In the genomic region with DNA sequence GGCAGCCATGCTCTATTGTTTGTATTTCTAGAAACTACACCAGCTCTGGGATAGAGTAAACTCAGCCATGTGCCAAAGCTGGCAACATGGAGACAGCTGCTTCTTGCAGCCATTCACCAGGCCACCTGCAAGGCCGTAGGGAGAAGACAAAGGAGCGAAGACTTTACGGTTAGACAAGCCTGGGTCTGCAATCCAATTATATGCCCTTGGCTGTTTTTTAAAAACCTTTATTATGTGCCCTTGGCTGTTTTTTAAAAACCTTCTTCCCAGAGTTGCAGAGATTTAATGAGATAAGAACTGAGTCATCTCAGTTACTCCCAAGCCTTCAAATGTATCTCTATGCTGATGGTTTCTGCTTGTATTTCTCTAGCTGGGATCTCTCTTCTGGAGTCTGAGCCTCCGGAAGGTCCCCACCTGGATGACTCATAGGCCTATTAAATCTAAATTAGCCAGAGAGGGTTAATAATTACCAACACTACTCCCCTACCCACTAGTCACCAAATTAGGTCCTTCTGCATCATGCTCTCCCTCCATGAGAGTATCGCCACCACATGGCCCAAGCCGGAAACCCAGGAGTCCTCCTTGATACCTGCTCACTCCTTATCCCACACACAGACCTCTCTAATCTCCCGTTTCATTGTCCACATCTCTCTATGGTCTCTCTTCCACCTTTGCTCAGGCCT, we compare ENCODE assay signal across 9 cellular contexts. TPM values are rescaled to one million over a fixed set of nuclear protein-coding genes. Genes with fewer than 3 reads are reported as not detected.
DNase-seq lines count a peak whose midpoint lies in the region; ATAC-seq and TF ChIP-seq lines count a peak whose summit lies in the region.
"Had no signal": no experiment of that assay in that cellular context is flagged by ENCODE, and none has a peak within 500 bp of the region (broad histone marks: within the 10 kb centered on the region; RNA-seq: fewer than 3 reads in every experiment).

No MANE protein-coding gene starts in this region.

- no peaks in the 10 kb centered on the region for H3K27me3 Mint-ChIP-seq in CD4-positive, CD25-positive, alpha-beta regulatory T cell

- ATAC-seq in CD4-positive, CD25-positive, alpha-beta regulatory T cell (ENCODE audit: low read depth in 2 of 2) = no peak

- peak in 1 of 3 donors; percentile 13 for DNase-seq in CD4-positive, CD25-positive, alpha-beta regulatory T cell
- DNase-seq in GM20000 (ENCODE audit: low spot score) (no peak), RPMI7951 (ENCODE audit: low read depth) (peak; percentile 93), iPS-NIHi7 (ENCODE audit: extremely low spot score) (peak; percentile 58), prostate gland (ENCODE audit: low spot score) (no peak), cerebellar nuclear complex (lab: John Stamatoyannopoulos, UW) (no peak), NCI-H2196 treated with DMSO at 0.1 percent for 48 hours (lab: John Stamatoyannopoulos, UW; ENCODE audit: unreplicated experiment) (no peak), esophagus squamous epithelium (lab: John Stamatoyannopoulos, UW) (no peak)

- no peak for TF ChIP-seq POLR2A in prostate gland (IDR thresholded peaks at IDR 0.05)
- no peak for TF ChIP-seq POLR2A in esophagus squamous epithelium (IDR thresholded peaks at IDR 0.05)

- 54% methylated on average over 7 of the region's 7 CpGs for WGBS in prostate gland
- WGBS in esophagus squamous epithelium, 2 donors = 58 to 73% methylated on average over 7 of the region's 7 CpGs

- peak; percentile 31 for TF ChIP-seq CTCF in GM20000 (IDR thresholded peaks at IDR 0.05; ENCODE audit: extremely low read depth, missing control alignments)
- no peak for TF ChIP-seq CTCF in prostate gland (IDR thresholded peaks at IDR 0.05)
- TF ChIP-seq CTCF in esophagus squamous epithelium (IDR thresholded peaks at IDR 0.05) = no peak

- H3K36me3 ChIP-seq in CD4-positive, CD25-positive, alpha-beta regulatory T cell (ENCODE audit: control insufficient read depth, insufficient read depth, low read length) = no peaks in the 10 kb centered on the region
- H3K36me3 ChIP-seq in prostate gland (no peaks in the 10 kb centered on the region), esophagus squamous epithelium (no peaks in the 10 kb centered on the region)

- no peaks in the 10 kb centered on the region for H3K9me3 ChIP-seq in CD4-positive, CD25-positive, alpha-beta regulatory T cell (ENCODE audit: control insufficient read depth in 2 of 2, low read length in 2 of 2)
- H3K9me3 ChIP-seq in prostate gland = no peaks in the 10 kb centered on the region
- H3K9me3 ChIP-seq in esophagus squamous epithelium = no peaks in the 10 kb centered on the region

- no peaks in the 10 kb centered on the region for H3K27me3 ChIP-seq in CD4-positive, CD25-positive, alpha-beta regulatory T cell (ENCODE audit: control insufficient read depth, insufficient read depth, low read length)
- H3K27me3 ChIP-seq in prostate gland (replicated peaks; ENCODE audit: insufficient read depth) (no peaks in the 10 kb centered on the region), esophagus squamous epithelium (no peaks in the 10 kb centered on the region)

- intact Hi-C loops in prostate gland (cut with DNase I) = no loop called here
- intact Hi-C loops in esophagus squamous epithelium (cut with DNase I) = no loop called here

- no peak overlapping the region for H3K4me3 Mint-ChIP-seq in CD4-positive, CD25-positive, alpha-beta regulatory T cell
- H3K4me3 Mint-ChIP-seq: neural crest cell had no signal

- H3K4me1 Mint-ChIP-seq in CD4-positive, CD25-positive, alpha-beta regulatory T cell = peaks cover 0 to 8% (median 4%) of the 10 kb centered on the region in 4 donors
- H3K4me1 Mint-ChIP-seq: neural crest cell had no signal

- no peaks in the 10 kb centered on the region for H3K9me3 Mint-ChIP-seq in CD4-positive, CD25-positive, alpha-beta regulatory T cell
- H3K9me3 Mint-ChIP-seq: neural crest cell had no signal

- H3K4me3 ChIP-seq in CD4-positive, CD25-positive, alpha-beta regulatory T cell (ENCODE audit: low read depth, low read length) = no peak overlapping the region
- H3K4me3 ChIP-seq in prostate gland (no peak overlapping the region), esophagus squamous epithelium (no peak overlapping the region)

- H3K4me1 ChIP-seq in CD4-positive, CD25-positive, alpha-beta regulatory T cell (ENCODE audit: control insufficient read depth, insufficient read depth, low read length, poor library complexity, severe bottlenecking) = no peaks in the 10 kb centered on the region
- H3K4me1 ChIP-seq in prostate gland (replicated peaks) = no peaks in the 10 kb centered on the region
- peaks cover 4 to 29% (median 24%) of the 10 kb centered on the region in 3 donors for H3K4me1 ChIP-seq in esophagus squamous epithelium

- H3K36me3 Mint-ChIP-seq in CD4-positive, CD25-positive, alpha-beta regulatory T cell = no peaks in the 10 kb centered on the region

- H3K27ac Mint-ChIP-seq in CD4-positive, CD25-positive, alpha-beta regulatory T cell = peak overlapping the region in 2 of 3 donors; percentile 1 to 66

- H3K27ac ChIP-seq in CD4-positive, CD25-positive, alpha-beta regulatory T cell (ENCODE audit: insufficient read depth, low read length, poor library complexity, severe bottlenecking) = no peak overlapping the region
- H3K27ac ChIP-seq in prostate gland (peak overlapping the region in 1 of 2 donors; percentile 47), esophagus squamous epithelium (peak overlapping the region in 2 of 4 donors; percentile 34 to 75)

RNA-seq across cellular contexts. Expression of a gene that starts 17.5 kb away (rescaled TPM):
- 12.6 TPM for total RNA-seq in CD4-positive, CD25-positive, alpha-beta regulatory T cell
- polyA plus RNA-seq in CD4-positive, CD25-positive, alpha-beta regulatory T cell = 10 to 100 TPM; 22.3 to 40.8 (median 29.9) TPM
- total RNA-seq in RPMI7951 (2014; rRNA removed; shearing (Covaris generic)) = 2.8 and 3.1 TPM in 2 replicates
- 10 to 100 TPM; 36.8 to 76.0 TPM for total RNA-seq in prostate gland
- 1 to 10 TPM in 2 of 4 donors, under 1 TPM in 1, not detected in 1; 0.97 to 3.1 (median 3.0) TPM for total RNA-seq in esophagus squamous epithelium

Comparison
In these comparisons a context has a peak if more than half of its experiments do, and no peak if none do; other contexts are left out.
1. DNase-seq: peak in RPMI7951 (single experiment) and iPS-NIHi7 (single experiment); none in GM20000 (single experiment), prostate gland (single experiment), cerebellar nuclear complex (0 of 2), NCI-H2196 treated with DMSO at 0.1 percent for 48 hours (single experiment) and esophagus squamous epithelium (single experiment).